8 cellular contexts compared by ENCODE assay signal in genomic region chr3:195850857-195851531, GRCh38. TPM values are rescaled to one million over a fixed set of nuclear protein-coding genes. Genes with fewer than 3 reads are reported as not detected.
DNase-seq lines count a peak whose midpoint lies in the region; ATAC-seq, FAIRE-seq and TF ChIP-seq lines count a peak whose summit lies in the region.

No MANE protein-coding gene starts in this region.

- H3K27ac ChIP-seq in SJCRH30, result no peak overlapping the region
- no peak overlapping the region for H3K27ac ChIP-seq in pancreas

- H3K4me3 ChIP-seq in GM06990 (replicated peaks; ENCODE audit: low read depth, low read length), result no peak overlapping the region
- no peak overlapping the region for H3K4me3 ChIP-seq in HFF-Myc (replicated peaks; ENCODE audit: low read depth, low read length)
- H3K4me3 ChIP-seq in NB4 (ENCODE audit: low read depth, low read length), result no peak overlapping the region
- no peak overlapping the region for H3K4me3 ChIP-seq in SJCRH30
- peak overlapping the region in 1 of 4 donors; percentile 19 for H3K4me3 ChIP-seq in pancreas

- peaks cover 11% of the 10 kb centered on the region for H3K4me1 Mint-ChIP-seq in type B pancreatic cell (ENCODE audit: unreplicated experiment)

- WGBS in pancreas, 2 donors, result 12% methylated on average over 31 of the region's 31 CpGs

- no peaks in the 10 kb centered on the region for H3K9me3 ChIP-seq in SJCRH30 (replicated peaks)
- H3K9me3 ChIP-seq in pancreas, result no peaks in the 10 kb centered on the region

- no peaks in the 10 kb centered on the region for H3K27me3 ChIP-seq in GM06990 (replicated peaks; ENCODE audit: control insufficient read depth, insufficient read depth, low read length)
- no peaks in the 10 kb centered on the region for H3K27me3 ChIP-seq in SJCRH30
- no peaks in the 10 kb centered on the region for H3K27me3 ChIP-seq in pancreas

- intact Hi-C loops in pancreas (cut with DNase I), result no loop called here

- no peaks in the 10 kb centered on the region for H3K9me3 Mint-ChIP-seq in type B pancreatic cell

- DNase-seq in GM06990 (ENCODE audit: extremely low read depth, insufficient read length), result peak; percentile 63
- DNase-seq in HFF-Myc (ENCODE audit: extremely low read depth, low read depth), result peak; percentile 88
- DNase-seq in NB4 (ENCODE audit: low read depth), result peak; percentile 89
- DNase-seq in SJCRH30, result peak; percentile 82 to 94
- DNase-seq in activated gamma-delta T cell treated with anti-CD3 and anti-CD28 coated beads, Interleukin-2, amount 50 U/mL, for 16 hours (ENCODE audit: low read depth), result peak; percentile 84
- peak; percentile 85 for DNase-seq in germinal center (ENCODE audit: low spot score)
- peak; percentile 77 to 92 (median 86) for DNase-seq in pancreas
- DNase-seq in type B pancreatic cell (ENCODE audit: extremely low spot score, unreplicated experiment), result peak; percentile 87

- TF ChIP-seq POLR2A in NB4 (IDR thresholded peaks at IDR 0.05; ENCODE audit: extremely low read depth, insufficient read length), result no peak

- H3K36me3 Mint-ChIP-seq in type B pancreatic cell, result peaks cover 3% of the 10 kb centered on the region

- peak; percentile 100 for TF ChIP-seq CTCF in GM06990 (IDR thresholded peaks at IDR 0.05; ENCODE audit: insufficient read depth, low read length, poor library complexity, severe bottlenecking)
- peak; percentile 100 for TF ChIP-seq CTCF in HFF-Myc (IDR thresholded peaks at IDR 0.05; ENCODE audit: low read depth, low read length, missing control alignments)
- TF ChIP-seq CTCF in NB4 (IDR thresholded peaks at IDR 0.05; ENCODE audit: low read depth, low read length), result peak; percentile 100
- peak; percentile 99 to 100 (median 100) for TF ChIP-seq CTCF in pancreas (IDR thresholded peaks at IDR 0.05)
- peak; percentile 100 for TF ChIP-seq CTCF in type B pancreatic cell (conservative IDR thresholded peaks at IDR 0.05)

- peaks cover 5% of the 10 kb centered on the region for H3K27me3 Mint-ChIP-seq in type B pancreatic cell

- no peaks in the 10 kb centered on the region for H3K36me3 ChIP-seq in GM06990 (ENCODE audit: control insufficient read depth, insufficient read depth, low read length)
- no peaks in the 10 kb centered on the region for H3K36me3 ChIP-seq in SJCRH30
- H3K36me3 ChIP-seq in pancreas, result no peaks in the 10 kb centered on the region

- FAIRE-seq in pancreas (lab: Jason Lieb, UNC), result no peak

- peak overlapping the region; percentile 76 for H3K27ac Mint-ChIP-seq in type B pancreatic cell

- peak; percentile 82 to 98 (median 94) for ATAC-seq in pancreas

- H3K4me1 ChIP-seq in SJCRH30, result no peaks in the 10 kb centered on the region
- H3K4me1 ChIP-seq in pancreas, result peaks cover 0 to 2% (median 0%) of the 10 kb centered on the region in 3 donors

- H3K4me3 Mint-ChIP-seq in type B pancreatic cell, result peak overlapping the region; percentile 24

RNA-seq across cellular contexts. Expression of gene MUC4, which starts 39.3 kb away (rescaled TPM):
- 1.1 and 1.5 TPM in 2 replicates for total RNA-seq in SJCRH30 (2014; rRNA removed; shearing (Covaris generic))
- total RNA-seq in pancreas (under 1 TPM; 0.06 to 0.59 (median 0.27) TPM), type B pancreatic cell (ENCODE audit: low replicate concordance) (1.9 and 2.4 TPM in 2 replicates)
- under 1 TPM; 0.04 to 0.05 TPM for polyA plus RNA-seq in pancreas

RNA-seq across cellular contexts. Expression of gene TNK2, which starts 57.4 kb away (rescaled TPM):
- total RNA-seq in SJCRH30 (2014; rRNA removed; shearing (Covaris generic)), result 17.4 and 21.8 TPM in 2 replicates
- total RNA-seq in pancreas, result 10 to 100 TPM; 21.0 to 29.5 (median 22.5) TPM
- polyA plus RNA-seq in pancreas, result 10 to 100 TPM; 72.8 to 91.2 TPM
- total RNA-seq in type B pancreatic cell (ENCODE audit: low replicate concordance), result 21.6 and 42.5 TPM in 2 replicates
